Comparison of ENCODE assay signal across 8 cellular contexts in the genomic region with DNA sequence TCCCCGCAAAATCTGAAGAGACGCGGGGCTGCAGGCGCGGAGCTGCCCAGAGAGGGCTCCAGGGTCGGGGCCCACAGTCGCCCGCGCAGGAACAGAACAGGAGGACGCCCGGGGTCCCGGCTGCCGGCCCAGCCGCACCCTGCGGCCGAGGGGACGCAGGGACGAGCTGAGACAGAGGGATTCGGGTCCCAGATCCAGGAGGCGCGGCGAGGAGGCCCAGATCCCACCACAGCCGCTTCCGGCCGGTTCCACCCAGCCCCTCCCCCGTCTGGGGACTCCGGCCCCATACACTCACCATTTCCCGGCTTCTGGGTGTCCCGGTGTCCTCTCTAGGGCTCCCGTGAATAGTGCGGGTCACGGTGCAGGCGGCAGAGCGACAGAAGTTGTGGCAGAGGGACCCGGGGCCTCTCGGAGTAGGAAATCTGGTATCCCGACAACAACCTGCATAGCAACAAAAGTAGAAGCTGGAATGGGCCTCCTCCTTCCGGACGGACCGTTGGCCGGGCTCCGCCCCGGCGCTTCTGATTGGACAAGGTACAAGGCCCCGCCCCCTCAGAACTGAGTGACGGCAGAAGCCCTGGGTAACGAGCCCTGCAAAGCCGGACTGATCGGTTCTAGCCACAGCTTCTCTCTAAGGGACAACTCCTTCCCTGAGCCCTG. TPM values are rescaled to one million over a fixed set of nuclear protein-coding genes. Genes with fewer than 3 reads are reported as not detected.
DNase-seq lines count a peak whose midpoint lies in the region; ATAC-seq and TF ChIP-seq lines count a peak whose summit lies in the region.

ZNF20 (minus strand) TSS at position 466 of the 660 bp plus-strand sequence; CDS start at position 298, 168 bp downstream.

- H3K36me3 ChIP-seq in BLaER1 (peaks cover 48% of the 10 kb centered on the region), ectodermal cell (ENCODE audit: control insufficient read depth, insufficient read depth, low read length) (peaks cover 55% of the 10 kb centered on the region), lower lobe of right lung (peaks cover 29% of the 10 kb centered on the region)

- TF ChIP-seq CTCF in lower lobe of right lung (IDR thresholded peaks at IDR 0.05): no peak

- H3K4me2 ChIP-seq in BLaER1: peak within 1 kb of the TSS; percentile 98

- WGBS in ectodermal cell, 2 experiments: 7 to 9% methylated on average over 49 of the region's 49 CpGs

- POLR2A ChIA-PET in activated CD4-positive, alpha-beta memory T cell treated with anti-CD3 and anti-CD28 coated beads, Interleukin-2, amount 10 ng/mL, durations not matched to agents 7 days and 5 days (lab: Charles Lee): interaction anchor here (0.6 to 2.1 kb wide), 8 partner anchors 16 to 216 kb away, joined by 3 to 18 read pairs (median 5); partner anchors contain the start of genes ZNF136, ZNF563, ZNF625 and ZNF700

- H3K9me3 ChIP-seq in BLaER1 (peaks cover 18% of the 10 kb centered on the region), ectodermal cell (ENCODE audit: control insufficient read depth, low read length) (no peaks in the 10 kb centered on the region), lower lobe of right lung (peaks cover 2% of the 10 kb centered on the region)

- DNase-seq in NCI-H774 (lab: John Stamatoyannopoulos, UW) (peak; percentile 89), lower lobe of right lung (peak; percentile 97)
- DNase-seq in activated CD4-positive, alpha-beta memory T cell treated with anti-CD3 and anti-CD28 coated beads, Interleukin-2, amount 10 ng/mL, durations not matched to agents 7 days and 5 days: peak; percentile 92
- DNase-seq in stimulated activated CD4-positive, alpha-beta T cell treated with anti-CD3 and anti-CD28 coated beads, Interleukin-4, amount 100 ng/mL, for 48 hours (ENCODE audit: low read depth in 2 of 2): peak; percentile 88

- peak within 1 kb of the TSS; percentile 83 for H3K9ac ChIP-seq in BLaER1

- H4K20me1 ChIP-seq in BLaER1: peaks cover 16% of the 10 kb centered on the region

- peak within 1 kb of the TSS; percentile 75 for H3K27ac Mint-ChIP-seq in activated CD4-positive, alpha-beta memory T cell treated with anti-CD3 and anti-CD28 coated beads, Interleukin-2, amount 10 ng/mL, durations not matched to agents 7 days and 5 days

- ATAC-seq in GM19328 (IDR thresholded peaks at IDR 0.05; ENCODE audit: unreplicated experiment): peak; percentile 77
- ATAC-seq in HG03521 (IDR thresholded peaks at IDR 0.05; ENCODE audit: unreplicated experiment): peak; percentile 83
- ATAC-seq in lower lobe of right lung: peak; percentile 99

- CTCF ChIA-PET in activated CD4-positive, alpha-beta memory T cell treated with anti-CD3 and anti-CD28 coated beads, Interleukin-2, amount 10 ng/mL, durations not matched to agents 7 days and 5 days (lab: Charles Lee): interaction anchor here (1.1 to 2.8 kb wide), 13 partner anchors 13 to 342 kb away, joined by 3 to 43 read pairs (median 6); partner anchors contain the start of genes ZNF136, ZNF491, ZNF625 and ZNF700

- H3K4me1 Mint-ChIP-seq in activated CD4-positive, alpha-beta memory T cell treated with anti-CD3 and anti-CD28 coated beads, Interleukin-2, amount 10 ng/mL, durations not matched to agents 7 days and 5 days: peaks cover 31% of the 10 kb centered on the region

- no peaks in the 10 kb centered on the region for H3K27me3 ChIP-seq in BLaER1
- H3K27me3 ChIP-seq in ectodermal cell (ENCODE audit: control insufficient read depth, insufficient read depth, low read length, poor library complexity, severe bottlenecking): no peaks in the 10 kb centered on the region
- H3K27me3 ChIP-seq in lower lobe of right lung (ENCODE audit: low read depth): no peaks in the 10 kb centered on the region

- peak within 1 kb of the TSS; percentile 94 for H3K4me3 ChIP-seq in BLaER1
- peak within 1 kb of the TSS; percentile 84 for H3K4me3 ChIP-seq in ectodermal cell (ENCODE audit: insufficient read depth, low read depth, low read length)
- peak within 1 kb of the TSS; percentile 97 for H3K4me3 ChIP-seq in lower lobe of right lung

- H3K4me1 ChIP-seq in BLaER1 (peaks cover 38% of the 10 kb centered on the region), ectodermal cell (ENCODE audit: control insufficient read depth, insufficient read depth, low read length) (peaks cover 6% of the 10 kb centered on the region), lower lobe of right lung (peaks cover 20% of the 10 kb centered on the region)

- intact Hi-C loops in lower lobe of right lung (cut with DNase I): no loop called here

- H3K4me3 Mint-ChIP-seq in activated CD4-positive, alpha-beta memory T cell treated with anti-CD3 and anti-CD28 coated beads, Interleukin-2, amount 10 ng/mL, durations not matched to agents 7 days and 5 days: peak within 1 kb of the TSS; percentile 92

- peaks cover 36% of the 10 kb centered on the region for H3K36me3 Mint-ChIP-seq in activated CD4-positive, alpha-beta memory T cell treated with anti-CD3 and anti-CD28 coated beads, Interleukin-2, amount 10 ng/mL, durations not matched to agents 7 days and 5 days (ENCODE audit: low read depth)

- no peaks in the 10 kb centered on the region for H3K27me3 Mint-ChIP-seq in activated CD4-positive, alpha-beta memory T cell treated with anti-CD3 and anti-CD28 coated beads, Interleukin-2, amount 10 ng/mL, durations not matched to agents 7 days and 5 days

- H3K27ac ChIP-seq in BLaER1 (peak within 1 kb of the TSS; percentile 83), ectodermal cell (ENCODE audit: insufficient read depth, low read depth, low read length, poor library complexity, severe bottlenecking) (peak within 1 kb of the TSS; percentile 99), lower lobe of right lung (peak within 1 kb of the TSS; percentile 92)

- peaks cover 23% of the 10 kb centered on the region for H3K9me3 Mint-ChIP-seq in activated CD4-positive, alpha-beta memory T cell treated with anti-CD3 and anti-CD28 coated beads, Interleukin-2, amount 10 ng/mL, durations not matched to agents 7 days and 5 days

RNA-seq across cellular contexts. Expression of gene ZNF20, which starts in this region (rescaled TPM):
- 1 to 10 TPM; 5.3 to 5.8 TPM for total RNA-seq in activated CD4-positive, alpha-beta memory T cell treated with anti-CD3 and anti-CD28 coated beads, Interleukin-2, amount 10 ng/mL, durations not matched to agents 7 days and 5 days
- polyA plus RNA-seq in ectodermal cell (2013, experiment 1 of 4): 13.2 TPM
- 11.2 TPM for polyA plus RNA-seq in ectodermal cell (2013, experiment 2 of 4)
- 9.8 TPM for polyA plus RNA-seq in ectodermal cell (2013, experiment 3 of 4)
- 11.6 TPM for polyA plus RNA-seq in ectodermal cell (2013, experiment 4 of 4)
- total RNA-seq in lower lobe of right lung: 6.6 TPM

Comparison
In these comparisons a context has a peak if more than half of its experiments do, and no peak if none do; other contexts are left out.
1. Peak in every context shown above with its lines: DNase-seq, ATAC-seq, H3K4me3 ChIP-seq and H3K27ac ChIP-seq.